In genomic region chrX:77160301-77160700, GRCh38 we compare ENCODE assay signal across 12 cellular contexts.
DNase-seq lines count a peak whose midpoint lies in the region; ATAC-seq and TF ChIP-seq lines count a peak whose summit lies in the region.
"Had no signal": no experiment of that assay in that cellular context is flagged by ENCODE, and none has a peak within 500 bp of the region (broad histone marks: within the 10 kb centered on the region; RNA-seq: fewer than 3 reads in every experiment).

No MANE protein-coding gene starts in this region.

- H3K36me3 Mint-ChIP-seq in activated CD4-positive, alpha-beta T cell treated with anti-CD3 and anti-CD28 coated beads, Interleukin-2, amount 10 ng/mL, durations not matched to agents 7 days and 5 days (ENCODE audit: low read depth), result no peaks in the 10 kb centered on the region
- no peaks in the 10 kb centered on the region for H3K36me3 Mint-ChIP-seq in T-helper 2 cell treated with Interferon-gamma antibody and Interleukin-4, amounts not matched to agents 5 μg/mL and 100 μg/mL, for 36 hours (ENCODE audit: low read depth)
- H3K36me3 Mint-ChIP-seq: T-cell had no signal

- DNase-seq in AG09309 (ENCODE audit: low read depth) (no peak), iPS DF 4.7 (ENCODE audit: extremely low read depth, low spot score) (peak; percentile 3), lower leg skin (ENCODE audit: low spot score in 2 of 2) (no peak)
- peak; percentile 5 for DNase-seq in activated CD4-positive, alpha-beta T cell treated with anti-CD3 and anti-CD28 coated beads, Interleukin-2, amount 10 ng/mL, durations not matched to agents 7 days and 5 days
- DNase-seq in T-helper 2 cell treated with Interferon-gamma antibody and Interleukin-4, amounts not matched to agents 5 μg/mL and 100 μg/mL, for 36 hours (ENCODE audit: low spot score), result no peak
- DNase-seq: body of pancreas, HCEC 1CT, Kasumi-1 had no signal

- TF ChIP-seq CTCF in AG09309 (IDR thresholded peaks at IDR 0.05; ENCODE audit: control insufficient read depth, insufficient read depth, low read depth, low read length, missing control alignments), result peak; percentile 40
- TF ChIP-seq CTCF in lower leg skin (IDR thresholded peaks at IDR 0.05), result no peak

- H3K4me3 ChIP-seq in AG09309 (ENCODE audit: control insufficient read depth, low read depth, low read length) (no peak overlapping the region), lower leg skin (ENCODE audit: low read depth, poor library complexity, severe bottlenecking) (no peak overlapping the region)
- H3K4me3 ChIP-seq: body of pancreas had no signal

- intact Hi-C loops in lower leg skin (cut with DNase I; ENCODE audit: low total_unique reads), result no loop called here

- ATAC-seq in GM19351 (IDR thresholded peaks at IDR 0.05; ENCODE audit: unreplicated experiment) (peak; percentile 45), HG03432 (IDR thresholded peaks at IDR 0.05; ENCODE audit: unreplicated experiment) (no peak), GM19463 (IDR thresholded peaks at IDR 0.05; ENCODE audit: unreplicated experiment) (no peak)
- ATAC-seq: body of pancreas, T-cell had no signal

- CTCF ChIA-PET in activated CD4-positive, alpha-beta T cell treated with anti-CD3 and anti-CD28 coated beads, Interleukin-2, amount 10 ng/mL, durations not matched to agents 7 days and 5 days (lab: Charles Lee), result no interaction called here

- no peaks in the 10 kb centered on the region for H3K27me3 Mint-ChIP-seq in activated CD4-positive, alpha-beta T cell treated with anti-CD3 and anti-CD28 coated beads, Interleukin-2, amount 10 ng/mL, durations not matched to agents 7 days and 5 days
- H3K27me3 Mint-ChIP-seq in T-helper 2 cell treated with Interferon-gamma antibody and Interleukin-4, amounts not matched to agents 5 μg/mL and 100 μg/mL, for 36 hours (ENCODE audit: low read depth), result no peaks in the 10 kb centered on the region

- H3K4me1 Mint-ChIP-seq in activated CD4-positive, alpha-beta T cell treated with anti-CD3 and anti-CD28 coated beads, Interleukin-2, amount 10 ng/mL, durations not matched to agents 7 days and 5 days, result no peaks in the 10 kb centered on the region
- no peaks in the 10 kb centered on the region for H3K4me1 Mint-ChIP-seq in T-helper 2 cell treated with Interferon-gamma antibody and Interleukin-4, amounts not matched to agents 5 μg/mL and 100 μg/mL, for 36 hours (ENCODE audit: low read depth)
- H3K4me1 Mint-ChIP-seq: T-cell had no signal

- TF ChIP-seq POLR2A in lower leg skin (IDR thresholded peaks at IDR 0.05), result no peak

- no peak overlapping the region for H3K27ac Mint-ChIP-seq in activated CD4-positive, alpha-beta T cell treated with anti-CD3 and anti-CD28 coated beads, Interleukin-2, amount 10 ng/mL, durations not matched to agents 7 days and 5 days
- H3K27ac Mint-ChIP-seq in T-helper 2 cell treated with Interferon-gamma antibody and Interleukin-4, amounts not matched to agents 5 μg/mL and 100 μg/mL, for 36 hours, result no peak overlapping the region
- H3K27ac Mint-ChIP-seq: T-cell had no signal

- peaks cover 2% of the 10 kb centered on the region for H3K9me3 Mint-ChIP-seq in activated CD4-positive, alpha-beta T cell treated with anti-CD3 and anti-CD28 coated beads, Interleukin-2, amount 10 ng/mL, durations not matched to agents 7 days and 5 days
- peaks cover 3% of the 10 kb centered on the region for H3K9me3 Mint-ChIP-seq in T-helper 2 cell treated with Interferon-gamma antibody and Interleukin-4, amounts not matched to agents 5 μg/mL and 100 μg/mL, for 36 hours

- WGBS in lower leg skin, 2 donors, result 23% methylated on average over 2 of the region's 2 CpGs; no CpG with 5 or more reads in 1 of the 2 donors

- POLR2A ChIA-PET in activated CD4-positive, alpha-beta T cell treated with anti-CD3 and anti-CD28 coated beads, Interleukin-2, amount 10 ng/mL, durations not matched to agents 7 days and 5 days (lab: Charles Lee), result no interaction called here

- no peak overlapping the region for H3K4me3 Mint-ChIP-seq in activated CD4-positive, alpha-beta T cell treated with anti-CD3 and anti-CD28 coated beads, Interleukin-2, amount 10 ng/mL, durations not matched to agents 7 days and 5 days
- H3K4me3 Mint-ChIP-seq in T-helper 2 cell treated with Interferon-gamma antibody and Interleukin-4, amounts not matched to agents 5 μg/mL and 100 μg/mL, for 36 hours, result no peak overlapping the region
- H3K4me3 Mint-ChIP-seq: T-cell had no signal

Comparison
In these comparisons a context has a peak if more than half of its experiments do, and no peak if none do; other contexts are left out.
1. DNase-seq: peak in activated CD4-positive, alpha-beta T cell treated with anti-CD3 and anti-CD28 coated beads, Interleukin-2, amount 10 ng/mL, durations not matched to agents 7 days and 5 days (single experiment) and iPS DF 4.7 (single experiment); none in AG09309 (single experiment), lower leg skin (0 of 2) and T-helper 2 cell treated with Interferon-gamma antibody and Interleukin-4, amounts not matched to agents 5 μg/mL and 100 μg/mL, for 36 hours (single experiment).